35 cellular contexts compared by ENCODE assay signal in genomic region chrX:44482575-44482974, GRCh38.
"Had no signal": no experiment of that assay in that cellular context is flagged by ENCODE, and none has a peak within 500 bp of the region (broad histone marks: within the 10 kb centered on the region; RNA-seq: fewer than 3 reads in every experiment).

No MANE protein-coding gene starts in this region.

- H3K4me3 ChIP-seq: MG63 had no signal

- H3K27me3 ChIP-seq: MG63 had no signal

- H3K36me3 ChIP-seq: MG63 had no signal

- DNase-seq: Karpas-422, Kasumi-1, MG63, MM.1S, MV-4-11, NCI-H1048, NCI-H1092, NCI-H1092 treated with DMSO at 0.1 percent for 48 hours, NCI-H1105, NCI-H1105 treated with DMSO at 0.1 percent for 48 hours, NCI-H1417, NCI-H1417 treated with DMSO at 0.1 percent for 48 hours, NCI-H1436, NCI-H1436 treated with DMSO at 0.1 percent for 48 hours, NCI-H146, NCI-H1694, NCI-H1694 treated with DMSO at 0.1 percent for 48 hours, NCI-H187, NCI-H187 treated with DMSO at 0.1 percent for 48 hours, NCI-H1930, NCI-H2029, NCI-H2029 treated with DMSO at 0.1 percent for 48 hours, NCI-H2081, NCI-H2081 treated with DMSO at 0.1 percent for 48 hours, NCI-H2107, NCI-H2171, NCI-H2171 treated with DMSO at 0.1 percent for 48 hours, NCI-H2227 treated with DMSO at 0.1 percent for 48 hours, NCI-H226, NCI-H345, NCI-H446, NCI-H446 treated with DMSO at 0.1 percent for 48 hours, NCI-H510A, NCI-H510A treated with DMSO at 0.1 percent for 48 hours, NCI-H524 had no signal

- H3K9me3 ChIP-seq: MG63 had no signal
